In the genomic region with DNA sequence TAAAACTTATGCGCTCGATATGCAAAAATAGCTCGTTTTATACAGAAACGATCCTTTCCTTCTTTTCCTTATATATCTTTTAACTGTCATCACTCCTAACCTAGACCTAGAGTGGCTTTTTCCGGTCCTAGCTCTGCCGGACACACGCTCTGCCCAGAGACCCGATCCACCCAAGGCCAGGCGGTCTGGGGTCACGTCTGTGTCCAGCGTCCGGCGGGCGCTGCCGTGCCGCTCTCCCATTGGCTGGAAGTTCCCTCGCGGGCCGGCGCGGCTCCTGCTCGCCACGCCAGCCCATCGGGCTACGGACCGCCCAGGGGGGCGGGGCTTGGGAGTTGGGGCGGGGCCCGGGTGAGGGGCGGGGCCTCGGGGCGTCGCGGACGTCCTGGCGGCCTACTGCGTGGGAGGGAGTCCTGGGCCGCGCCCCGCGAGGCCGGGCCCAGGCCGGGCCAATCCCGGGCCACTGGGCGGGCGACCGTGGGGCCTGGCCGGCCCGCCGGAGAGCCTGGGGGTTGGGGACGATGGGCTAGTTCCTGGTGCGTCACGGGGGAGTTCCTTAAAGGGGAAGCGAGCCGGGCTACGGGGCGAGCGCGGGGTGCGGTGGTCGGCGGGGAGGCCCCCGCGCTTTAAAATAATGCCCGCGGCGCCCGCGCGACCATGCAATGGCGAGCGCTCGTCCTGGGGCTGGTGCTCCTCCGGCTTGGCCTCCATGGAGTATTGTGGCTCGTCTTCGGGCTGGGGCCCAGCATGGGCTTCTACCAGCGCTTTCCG, we compare ENCODE assay signal across 7 cellular contexts.
DNase-seq lines count a peak whose midpoint lies in the region; ATAC-seq lines count a peak whose summit lies in the region.

A gene (plus strand): TSS at position 556 of the 768 bp plus-strand sequence. CDS start 99 bp downstream, at position 655.

- ATAC-seq in GM18508 (IDR thresholded peaks at IDR 0.05; ENCODE audit: insufficient read depth, unreplicated experiment) (peak; percentile 50), HG02885 (IDR thresholded peaks at IDR 0.05; ENCODE audit: poor library complexity, unreplicated experiment) (peak; percentile 78)

- DNase-seq in NCI-H1930 (lab: John Stamatoyannopoulos, UW): peak; percentile 64 to 89
- DNase-seq in T1000 (lab: John Stamatoyannopoulos, UW): peak; percentile 96
- peak; percentile 98 for DNase-seq in astrocyte of the hippocampus (ENCODE audit: low read depth, low spot score)
- peak; percentile 95 to 98 for DNase-seq in hippocampal formation (lab: John Stamatoyannopoulos, UW)
- DNase-seq in retina: peak; percentile 90

Comparison
In these comparisons a context has a peak if more than half of its experiments do, and no peak if none do; other contexts are left out.
1. Peak in every context shown above with its lines: DNase-seq and ATAC-seq.